Comparison of ENCODE assay signal across 17 cellular contexts in the genomic region with DNA sequence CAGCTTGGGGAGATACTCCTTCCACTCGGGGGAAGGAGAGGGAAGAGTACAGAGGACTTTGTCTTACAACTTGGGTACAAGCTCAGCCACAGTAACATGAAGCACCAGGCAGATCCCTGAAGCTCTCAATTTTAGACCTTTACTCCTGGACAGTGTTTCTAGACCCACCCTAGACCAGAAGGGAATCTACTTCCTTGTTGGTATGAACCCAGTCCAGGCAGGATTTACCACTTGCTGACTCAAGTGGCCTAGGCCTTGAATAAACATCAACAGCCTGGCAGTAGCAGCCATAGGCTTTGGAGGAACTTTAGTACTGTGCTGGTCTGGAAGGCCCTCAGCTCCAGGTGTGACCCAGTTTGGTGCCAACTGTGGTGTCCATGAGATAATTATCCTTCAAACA.
DNase-seq lines count a peak whose midpoint lies in the region; ATAC-seq and TF ChIP-seq lines count a peak whose summit lies in the region.
"Had no signal": no experiment of that assay in that cellular context is flagged by ENCODE, and none has a peak within 500 bp of the region (broad histone marks: within the 10 kb centered on the region; RNA-seq: fewer than 3 reads in every experiment).

No MANE protein-coding gene starts in this region.

- DNase-seq in DMS53 treated with DMSO at 0.1 percent for 48 hours (lab: John Stamatoyannopoulos, UW; ENCODE audit: unreplicated experiment), result peak; percentile 88
- DNase-seq in NCI-H2029 (lab: John Stamatoyannopoulos, UW), result peak; percentile 67
- peak; percentile 3 for DNase-seq in epithelial cell of esophagus (ENCODE audit: low read depth)
- DNase-seq in mucosa of descending colon, result peak in 1 of 3 donors; percentile 3
- DNase-seq in HPDE6-E6E7 (ENCODE audit: extremely low spot score), result no peak
- DNase-seq in cerebellum (ENCODE audit: low spot score), result no peak
- DNase-seq: CD8-positive, alpha-beta T cell; COR-L47; DMS79 treated with DMSO at 0.1 percent for 48 hours; EL; GOT3; IMR-90; KBM-7 had no signal

- H3K4me3 ChIP-seq in epithelial cell of esophagus (ENCODE audit: low read length) (no peak overlapping the region), mucosa of descending colon (no peak overlapping the region)
- H3K4me3 ChIP-seq: A549, HAP-1 had no signal

- H3K4me1 ChIP-seq in mucosa of descending colon (ENCODE audit: low read depth), result no peaks in the 10 kb centered on the region
- H3K4me1 ChIP-seq: A549, HAP-1 had no signal

- intact Hi-C loops in mucosa of descending colon (cut with DNase I, micrococcal nuclease), result no loop called here

- ATAC-seq in mucosa of descending colon (peak; percentile 91), HG03039 (IDR thresholded peaks at IDR 0.05; ENCODE audit: unreplicated experiment) (no peak), HG03442 (IDR thresholded peaks at IDR 0.05; ENCODE audit: unreplicated experiment) (no peak)
- ATAC-seq: A549; CD8-positive, alpha-beta T cell had no signal

- H3K9me3 ChIP-seq in mucosa of descending colon, result no peaks in the 10 kb centered on the region
- H3K9me3 ChIP-seq: A549, HAP-1 had no signal

- no peaks in the 10 kb centered on the region for H3K36me3 ChIP-seq in mucosa of descending colon (ENCODE audit: low read depth)
- H3K36me3 ChIP-seq: HAP-1 had no signal

- TF ChIP-seq CTCF in epithelial cell of esophagus (IDR thresholded peaks at IDR 0.05; ENCODE audit: insufficient read depth, low read depth, low read length, missing control alignments) (no peak), mucosa of descending colon (IDR thresholded peaks at IDR 0.05) (no peak)

Comparison
In these comparisons a context has a peak if more than half of its experiments do, and no peak if none do; other contexts are left out.
1. DNase-seq: peak in DMS53 treated with DMSO at 0.1 percent for 48 hours (single experiment), NCI-H2029 (single experiment) and epithelial cell of esophagus (single experiment); none in HPDE6-E6E7 (single experiment) and cerebellum (single experiment).